9 cellular contexts compared by ENCODE assay signal in the genomic region with DNA sequence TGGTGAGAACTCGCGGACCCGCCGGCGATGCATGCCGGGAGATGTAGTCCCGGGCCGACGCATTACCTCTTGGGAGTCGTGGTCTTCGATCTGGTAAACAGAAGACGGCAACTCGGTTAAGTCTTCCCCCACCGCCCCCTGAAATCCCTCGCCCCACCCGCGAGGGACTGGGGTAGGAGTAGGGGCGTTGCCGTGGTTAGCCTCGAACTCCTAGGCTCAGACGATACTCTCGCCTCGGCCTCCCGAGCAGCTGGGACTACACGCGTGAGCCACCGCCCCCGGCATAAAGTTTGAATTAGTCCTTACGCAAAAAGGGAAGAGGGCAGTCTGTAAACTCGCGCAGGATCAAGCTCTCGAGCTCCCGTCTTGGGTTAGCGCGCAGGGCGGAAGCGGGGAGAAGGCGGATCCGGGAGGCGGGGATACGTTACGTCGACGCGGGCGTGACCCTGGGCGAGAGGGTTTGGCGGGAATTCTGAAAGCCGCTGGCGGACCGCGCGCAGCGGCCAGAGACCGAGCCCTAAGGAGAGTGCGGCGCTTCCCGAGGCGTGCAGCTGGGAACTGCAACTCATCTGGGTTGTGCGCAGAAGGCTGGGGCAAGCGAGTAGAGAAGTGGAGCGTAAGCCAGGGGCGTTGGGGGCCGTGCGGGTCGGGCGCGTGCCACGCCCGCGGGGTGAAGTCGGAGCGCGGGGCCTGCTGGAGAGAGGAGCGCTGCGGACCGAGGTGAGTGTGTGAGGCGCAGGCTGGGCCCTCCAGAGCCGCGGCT. TPM values are rescaled to one million over a fixed set of nuclear protein-coding genes. Genes with fewer than 3 reads are reported as not detected.
DNase-seq lines count a peak whose midpoint lies in the region; ATAC-seq, FAIRE-seq and TF ChIP-seq lines count a peak whose summit lies in the region.
"Had no signal": no experiment of that assay in that cellular context is flagged by ENCODE, and none has a peak within 500 bp of the region (broad histone marks: within the 10 kb centered on the region; RNA-seq: fewer than 3 reads in every experiment).

A gene (plus strand): TSS at position 469 of the 763 bp plus-strand sequence. CDS start 3,585 bp downstream, outside the sequence.

- TF ChIP-seq CTCF in kidney (IDR thresholded peaks at IDR 0.05; ENCODE audit: borderline replicate concordance, extremely low read depth, insufficient read depth): no peak

- H3K36me3 ChIP-seq in kidney (ENCODE audit: control insufficient read depth in 1 of 2, insufficient read depth in 2 of 2, low read length in 2 of 2): no peaks in the 10 kb centered on the region

- H3K9ac ChIP-seq in kidney (ENCODE audit: low read length in 2 of 2): peak within 1 kb of the TSS; percentile 96 to 98

- FAIRE-seq in kidney (lab: Jason Lieb, UNC): no peak
- FAIRE-seq: endometrium had no signal

- peak within 1 kb of the TSS; percentile 88 to 99 for H3K4me3 ChIP-seq in kidney (ENCODE audit: low read length in 2 of 2)

- H3K9me3 ChIP-seq in kidney (ENCODE audit: control insufficient read depth in 1 of 2, low read length in 2 of 2): no peaks in the 10 kb centered on the region

- intact Hi-C loops in kidney (cut with DNase I): no loop called here

- TF ChIP-seq POLR2A in GM19193 (IDR thresholded peaks at IDR 0.05; ENCODE audit: extremely low read depth, insufficient read depth, insufficient read length): peak; percentile 85

- ATAC-seq in HG03432 (IDR thresholded peaks at IDR 0.05; ENCODE audit: unreplicated experiment): peak; percentile 89

- H3K4me1 ChIP-seq in kidney (ENCODE audit: control insufficient read depth in 1 of 2, insufficient read depth in 1 of 2, low read depth in 1 of 2, low read length in 2 of 2): peaks cover 6 to 16% of the 10 kb centered on the region in 2 donors

- DNase-seq in Ammon's horn (ENCODE audit: low spot score) (peak; percentile 94), NCI-H510A (lab: John Stamatoyannopoulos, UW) (peak; percentile 80), cerebellar nuclear complex (lab: John Stamatoyannopoulos, UW) (peak; percentile 15 to 68), kidney (peak; percentile 97)
- DNase-seq in activated CD4-positive, alpha-beta T cell treated with anti-CD3 and anti-CD28 coated beads for 1 hour: peak; percentile 84
- DNase-seq in stimulated activated CD4-positive, alpha-beta T cell treated with anti-CD3 and anti-CD28 coated beads, Interleukin-15, amount 100 ng/mL, for 1 hour (ENCODE audit: low read depth in 1 of 2, low spot score in 1 of 2): peak; percentile 80 to 84

- peak within 1 kb of the TSS; percentile 99 for H3K27ac ChIP-seq in kidney (ENCODE audit: low read depth in 2 of 2, low read length in 2 of 2)

RNA-seq across cellular contexts. Expression of the gene that starts here (rescaled TPM):
- total RNA-seq in kidney: 1.1 TPM
- not detected for polyA plus RNA-seq in kidney (ENCODE audit: insufficient read depth, low read depth, low replicate concordance)

Comparison
In these comparisons a context has a peak if more than half of its experiments do, and no peak if none do; other contexts are left out.
1. Peak in every context shown above with its lines: DNase-seq, ATAC-seq, H3K4me3 ChIP-seq and H3K27ac ChIP-seq.
2. DNase-seq: peak in every context shown above with its lines; median percentile 97 in kidney; 94 in Ammon's horn; 84 in activated CD4-positive, alpha-beta T cell treated with anti-CD3 and anti-CD28 coated beads for 1 hour; 82 in stimulated activated CD4-positive, alpha-beta T cell treated with anti-CD3 and anti-CD28 coated beads, Interleukin-15, amount 100 ng/mL, for 1 hour; 80 in NCI-H510A; 42 in cerebellar nuclear complex.